In the genomic region with DNA sequence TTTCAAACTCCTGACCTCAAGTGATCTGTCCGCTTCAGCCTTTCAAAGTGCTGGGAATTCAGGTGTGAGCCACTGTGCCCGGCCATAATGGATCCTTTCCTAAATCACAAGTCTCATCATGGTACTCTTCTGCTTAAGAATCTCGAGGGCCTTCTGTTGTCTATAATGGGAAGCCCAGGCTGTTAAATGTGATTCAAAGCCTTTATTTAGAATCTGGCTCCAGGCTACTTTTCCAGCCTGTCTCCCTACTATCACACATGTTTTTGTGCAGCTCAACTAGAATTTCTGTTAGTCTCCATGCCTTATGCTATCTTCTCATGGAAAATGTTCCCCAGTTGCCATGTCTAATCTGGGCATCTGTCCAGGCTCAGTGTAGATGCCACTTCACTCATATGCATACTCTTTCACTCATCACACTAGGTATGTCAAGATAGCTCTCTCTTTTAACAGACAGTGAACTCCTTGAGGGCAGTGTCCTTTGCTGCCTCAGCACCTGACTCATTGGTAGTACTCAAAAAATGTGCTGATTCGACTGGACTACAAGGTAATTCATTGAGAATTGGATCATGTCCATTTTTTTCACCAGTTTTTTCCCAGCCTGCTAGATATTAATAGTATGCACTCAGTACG, we compare ENCODE assay signal across 21 cellular contexts.
DNase-seq lines count a peak whose midpoint lies in the region; ATAC-seq and TF ChIP-seq lines count a peak whose summit lies in the region.
"Had no signal": no experiment of that assay in that cellular context is flagged by ENCODE, and none has a peak within 500 bp of the region (broad histone marks: within the 10 kb centered on the region; RNA-seq: fewer than 3 reads in every experiment).

No MANE protein-coding gene starts in this region.

- peak overlapping the region in 1 of 2 donors; percentile 26 for H3K27ac ChIP-seq in coronary artery
- H3K27ac ChIP-seq: lower lobe of right lung, ovary, transverse colon had no signal

- ATAC-seq in GM18873 (IDR thresholded peaks at IDR 0.05; ENCODE audit: low FRiP score, unreplicated experiment) = no peak
- ATAC-seq in GM19395 (IDR thresholded peaks at IDR 0.05; ENCODE audit: unreplicated experiment) = no peak
- ATAC-seq: lower lobe of right lung had no signal

- no peak overlapping the region for H3K4me3 ChIP-seq in coronary artery
- H3K4me3 ChIP-seq: lower lobe of right lung, ovary, transverse colon had no signal

- DNase-seq in EH (ENCODE audit: low read depth) (peak; percentile 11), NCI-H524 (lab: John Stamatoyannopoulos, UW) (peak; percentile 19 to 57), foreskin melanocyte (peak; percentile 41), myocyte (ENCODE audit: low read depth) (peak; percentile 55), coronary artery (ENCODE audit: low spot score) (no peak), iPS-NIHi7 (ENCODE audit: extremely low spot score) (no peak)
- DNase-seq: activated CD4-positive, alpha-beta T cell treated with anti-CD3 and anti-CD28 coated beads for 1 hour; aorta; CD4-positive, alpha-beta memory T cell; HCEC 1CT; immature natural killer cell; lower lobe of right lung; NCI-H1105; NCI-H526 treated with DMSO at 0.1 percent for 48 hours; ovary; SHP77 treated with DMSO at 0.1 percent for 48 hours; stimulated activated CD4-positive, alpha-beta T cell treated with anti-CD3 and anti-CD28 coated beads, Interleukin-2, amount 100 ng/mL, for 24 hours; stimulated activated naive CD4-positive, alpha-beta T cell treated with Interleukin-2 at 50 U/mL for 16 hours; transverse colon had no signal

- TF ChIP-seq CTCF in coronary artery (IDR thresholded peaks at IDR 0.05) = no peak

Comparison
In these comparisons a context has a peak if more than half of its experiments do, and no peak if none do; other contexts are left out.
1. DNase-seq: peak in EH (single experiment), NCI-H524 (2 of 2), foreskin melanocyte (single experiment) and myocyte (single experiment); none in coronary artery (single experiment) and iPS-NIHi7 (single experiment).